ENCODE assay signal across 15 cellular contexts in the genomic region with DNA sequence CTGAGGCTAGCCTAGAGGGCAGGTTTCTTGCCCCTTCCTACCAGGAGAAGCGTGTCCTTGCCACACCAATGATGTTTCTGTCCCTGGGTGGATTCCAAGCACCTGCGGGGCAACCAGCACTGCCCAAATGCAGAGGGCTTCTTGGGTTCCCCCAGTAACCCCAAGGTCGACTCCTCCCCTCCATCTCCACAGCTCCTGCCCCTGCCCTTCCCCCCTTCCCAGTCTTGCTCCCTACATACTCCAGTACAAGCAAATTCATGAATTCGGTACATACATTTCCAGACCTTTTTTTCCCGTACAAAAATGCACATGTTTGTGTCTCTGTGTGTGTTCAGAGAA. TPM values are rescaled to one million over a fixed set of nuclear protein-coding genes. Genes with fewer than 3 reads are reported as not detected.
DNase-seq lines count a peak whose midpoint lies in the region; ATAC-seq and TF ChIP-seq lines count a peak whose summit lies in the region.
"Had no signal": no experiment of that assay in that cellular context is flagged by ENCODE, and none has a peak within 500 bp of the region (broad histone marks: within the 10 kb centered on the region; RNA-seq: fewer than 3 reads in every experiment).

No MANE protein-coding gene starts in this region.

- no peaks in the 10 kb centered on the region for H3K79me2 ChIP-seq in DND-41 (ENCODE audit: insufficient read depth, low read length)
- H3K79me2 ChIP-seq in trophoblast cell (ENCODE audit: control insufficient read depth, insufficient read depth, low read length, poor library complexity): peaks cover 3% of the 10 kb centered on the region

- H3K27me3 ChIP-seq in DND-41 (ENCODE audit: insufficient read depth, low read length, poor library complexity) (no peaks in the 10 kb centered on the region), NT2/D1 (ENCODE audit: insufficient read depth, insufficient read length) (no peaks in the 10 kb centered on the region), gastroesophageal sphincter (no peaks in the 10 kb centered on the region), trophoblast cell (ENCODE audit: insufficient read depth, low read length) (no peaks in the 10 kb centered on the region)
- H3K27me3 ChIP-seq: neutrophil had no signal

- no peak for TF ChIP-seq POLR2A in gastroesophageal sphincter (IDR thresholded peaks at IDR 0.05)

- H4K91ac ChIP-seq in trophoblast cell (ENCODE audit: low read depth, low read length): peak overlapping the region; percentile 80

- H4K12ac ChIP-seq in trophoblast cell (ENCODE audit: low read depth, low read length): no peak overlapping the region

- H3K36me3 ChIP-seq in DND-41 (ENCODE audit: insufficient read depth, low read length): no peaks in the 10 kb centered on the region
- H3K36me3 ChIP-seq in NT2/D1 (ENCODE audit: insufficient read depth, insufficient read length, low read length): no peaks in the 10 kb centered on the region
- no peaks in the 10 kb centered on the region for H3K36me3 ChIP-seq in gastroesophageal sphincter
- H3K36me3 ChIP-seq in trophoblast cell (ENCODE audit: control insufficient read depth in 1 of 2, insufficient read depth in 2 of 2, low read length in 2 of 2): no peaks in the 10 kb centered on the region
- H3K36me3 ChIP-seq: neutrophil had no signal

- H2AFZ ChIP-seq in DND-41 (ENCODE audit: low read depth, low read length) (peak overlapping the region; percentile 55; the same call in 1 of the 2 replicates), trophoblast cell (ENCODE audit: insufficient read depth, low read length, poor library complexity) (no peak overlapping the region)

- H3K4ac ChIP-seq in trophoblast cell (ENCODE audit: low read depth, low read length): no peak overlapping the region

- H3K4me2 ChIP-seq in DND-41 (ENCODE audit: insufficient read depth, low read length) (no peak overlapping the region), trophoblast cell (ENCODE audit: low read length) (no peak overlapping the region)

- no peaks in the 10 kb centered on the region for H3K9me3 ChIP-seq in DND-41 (ENCODE audit: insufficient read depth, low read length, severe bottlenecking)
- H3K9me3 ChIP-seq in NT2/D1 (ENCODE audit: insufficient read depth, low read length): no peaks in the 10 kb centered on the region
- no peaks in the 10 kb centered on the region for H3K9me3 ChIP-seq in gastroesophageal sphincter
- H3K9me3 ChIP-seq in trophoblast cell (ENCODE audit: insufficient read depth, low read depth, low read length): no peaks in the 10 kb centered on the region
- H3K9me3 ChIP-seq: neutrophil had no signal

- no peak overlapping the region for H3K23ac ChIP-seq in trophoblast cell (ENCODE audit: low read length)

- TF ChIP-seq EP300 in gastroesophageal sphincter (IDR thresholded peaks at IDR 0.05): no peak

- peaks cover 28% of the 10 kb centered on the region for H3K4me1 Mint-ChIP-seq in nephron progenitor cell
- H3K4me1 Mint-ChIP-seq: CD14-positive monocyte had no signal

- no peak for TF ChIP-seq CTCF in DND-41 (IDR thresholded peaks at IDR 0.05; ENCODE audit: borderline replicate concordance, extremely low read depth, low read length, poor library complexity, severe bottlenecking)
- no peak for TF ChIP-seq CTCF in gastroesophageal sphincter (IDR thresholded peaks at IDR 0.05)
- TF ChIP-seq CTCF in nephron progenitor cell (IDR thresholded peaks at IDR 0.05): no peak

- peak overlapping the region; percentile 0 for H3K18ac ChIP-seq in trophoblast cell (ENCODE audit: low read length)

- no peak overlapping the region for H3K4me3 ChIP-seq in DND-41 (ENCODE audit: low read depth in 1 of 2, low read length in 2 of 2)
- H3K4me3 ChIP-seq in NT2/D1 (ENCODE audit: insufficient read length, low read depth): no peak overlapping the region
- H3K4me3 ChIP-seq in gastroesophageal sphincter: no peak overlapping the region
- H3K4me3 ChIP-seq in trophoblast cell (ENCODE audit: low read depth, low read length): no peak overlapping the region

- peak overlapping the region; percentile 92 for H2AK5ac ChIP-seq in trophoblast cell (ENCODE audit: low read length)

- no peaks in the 10 kb centered on the region for H4K20me1 ChIP-seq in DND-41 (ENCODE audit: insufficient read depth, low read length)

- peak overlapping the region; percentile 75 for H2BK120ac ChIP-seq in trophoblast cell (ENCODE audit: insufficient read depth, low read length, poor library complexity)

- H3K79me1 ChIP-seq in trophoblast cell (ENCODE audit: low read length): peaks cover 28% of the 10 kb centered on the region

- peak overlapping the region; percentile 0 for H3K14ac ChIP-seq in trophoblast cell (ENCODE audit: low read length)

- no peak overlapping the region for H3K27ac ChIP-seq in DND-41 (ENCODE audit: low read length)
- peak overlapping the region in 3 of 4 donors; percentile 59 to 78 (median 74) for H3K27ac ChIP-seq in gastroesophageal sphincter
- H3K27ac ChIP-seq in trophoblast cell (ENCODE audit: low read depth, low read length): peak overlapping the region; percentile 83
- H3K27ac ChIP-seq: neutrophil had no signal

- peak overlapping the region; percentile 1 for H2BK5ac ChIP-seq in trophoblast cell (ENCODE audit: low read depth, low read length, poor library complexity)

- no peak for DNase-seq in DND-41
- no peak for DNase-seq in NT2/D1 (ENCODE audit: low read depth, low spot score)
- DNase-seq in trophoblast cell: peak; percentile 50 to 84
- DNase-seq in nephron progenitor cell: no peak
- DNase-seq in cerebellum (ENCODE audit: low spot score): no peak
- no peak for DNase-seq in NCI-H1417 (lab: John Stamatoyannopoulos, UW)
- DNase-seq: activated CD4-positive, alpha-beta memory T cell treated with anti-CD3 and anti-CD28 coated beads, Interleukin-2, amount 10 ng/mL, durations not matched to agents 7 days and 5 days; activated naive CD4-positive, alpha-beta T cell treated with anti-CD3 and anti-CD28 coated beads, Interleukin-2, amount 10 ng/mL, durations not matched to agents 7 days and 5 days; cortex of kidney; Kasumi-1; NCI-H2107 had no signal

- 72 to 74% methylated on average over 4 of the region's 5 CpGs for WGBS in gastroesophageal sphincter (ENCODE audit: low coverage in 1 of 2), 2 donors
- WGBS in trophoblast cell (ENCODE audit: extremely low coverage, insufficient coverage, insufficient read length): no CpG with 5 or more reads among the region's 5 CpGs

- H2BK12ac ChIP-seq in trophoblast cell (ENCODE audit: low read length): peak overlapping the region; percentile 61

- peak overlapping the region; percentile 10 for H4K8ac ChIP-seq in trophoblast cell (ENCODE audit: low read depth, low read length)

- H3K4me3 Mint-ChIP-seq in nephron progenitor cell: no peak overlapping the region
- H3K4me3 Mint-ChIP-seq: activated CD4-positive, alpha-beta memory T cell treated with anti-CD3 and anti-CD28 coated beads, Interleukin-2, amount 10 ng/mL, durations not matched to agents 7 days and 5 days; activated naive CD4-positive, alpha-beta T cell treated with anti-CD3 and anti-CD28 coated beads, Interleukin-2, amount 10 ng/mL, durations not matched to agents 7 days and 5 days; CD14-positive monocyte had no signal

- no peaks in the 10 kb centered on the region for H3K36me3 Mint-ChIP-seq in nephron progenitor cell (ENCODE audit: low read depth)
- H3K36me3 Mint-ChIP-seq: activated naive CD4-positive, alpha-beta T cell treated with anti-CD3 and anti-CD28 coated beads, Interleukin-2, amount 10 ng/mL, durations not matched to agents 7 days and 5 days; CD14-positive monocyte had no signal

- H3K9me3 Mint-ChIP-seq in nephron progenitor cell: no peaks in the 10 kb centered on the region
- H3K9me3 Mint-ChIP-seq: activated CD4-positive, alpha-beta memory T cell treated with anti-CD3 and anti-CD28 coated beads, Interleukin-2, amount 10 ng/mL, durations not matched to agents 7 days and 5 days; activated naive CD4-positive, alpha-beta T cell treated with anti-CD3 and anti-CD28 coated beads, Interleukin-2, amount 10 ng/mL, durations not matched to agents 7 days and 5 days; CD14-positive monocyte had no signal

- no peaks in the 10 kb centered on the region for H3K27me3 Mint-ChIP-seq in nephron progenitor cell (ENCODE audit: low read depth, poor library complexity)
- H3K27me3 Mint-ChIP-seq: activated CD4-positive, alpha-beta memory T cell treated with anti-CD3 and anti-CD28 coated beads, Interleukin-2, amount 10 ng/mL, durations not matched to agents 7 days and 5 days had no signal

- H3K4me1 ChIP-seq in DND-41 (ENCODE audit: insufficient read depth, low read length) (no peaks in the 10 kb centered on the region), NT2/D1 (ENCODE audit: insufficient read depth, insufficient read length) (peaks cover 17% of the 10 kb centered on the region), gastroesophageal sphincter (peaks cover 0 to 19% (median 13%) of the 10 kb centered on the region in 3 donors), trophoblast cell (ENCODE audit: control insufficient read depth in 1 of 2, insufficient read depth in 2 of 2, low read length in 2 of 2) (peaks cover 32 to 41% of the 10 kb centered on the region in 2 experiments)

- ATAC-seq in DND-41 (ENCODE audit: insufficient read depth, low read depth) (no peak), gastroesophageal sphincter (no peak), HG03432 (IDR thresholded peaks at IDR 0.05; ENCODE audit: unreplicated experiment) (no peak)

- H3K9ac ChIP-seq in DND-41 (ENCODE audit: low read depth, low read length) (no peak overlapping the region), NT2/D1 (ENCODE audit: insufficient read length, low read depth) (peak overlapping the region; percentile 12), trophoblast cell (ENCODE audit: low read length) (no peak overlapping the region)

- no peak overlapping the region for H3K27ac Mint-ChIP-seq in nephron progenitor cell
- H3K27ac Mint-ChIP-seq: activated CD4-positive, alpha-beta memory T cell treated with anti-CD3 and anti-CD28 coated beads, Interleukin-2, amount 10 ng/mL, durations not matched to agents 7 days and 5 days; activated naive CD4-positive, alpha-beta T cell treated with anti-CD3 and anti-CD28 coated beads, Interleukin-2, amount 10 ng/mL, durations not matched to agents 7 days and 5 days; CD14-positive monocyte had no signal

RNA-seq across cellular contexts. Expression of gene JADE2, which starts 12.8 kb away (rescaled TPM):
- total RNA-seq in gastroesophageal sphincter (100 to 1,000 TPM in 2 of 4 donors, 10 to 100 TPM in 2; 46.0 to 113 (median 89.2) TPM), cerebellum (4.5 TPM)
- polyA plus RNA-seq in trophoblast cell (2013): 3.8 TPM in 2 replicates

Comparison
In these comparisons a context has a peak if more than half of its experiments do, and no peak if none do; other contexts are left out.
1. DNase-seq: peak in trophoblast cell (2 of 2); none in DND-41 (single experiment), NT2/D1 (single experiment), nephron progenitor cell (single experiment), cerebellum (single experiment) and NCI-H1417 (0 of 3).